Comparison of ENCODE assay signal across 1 cellular context in genomic region chr14:74579447-74580274, GRCh38.
TF ChIP-seq lines count a peak whose summit lies in the region.

No MANE protein-coding gene starts in this region.

TF ChIP-seq in K562, 482 proteins besides CTCF, POLR2A, EP300 and RAD21:
- TF ChIP-seq NFE2 (IDR thresholded peaks at IDR 0.05; ENCODE audit: low read depth) (peak; percentile 66), NFE2L1 (tag; IDR thresholded peaks at IDR 0.05; ENCODE audit: borderline replicate concordance, low read depth) (peak; percentile 33; the same call in 1 of the 2 replicates), C11orf30 (IDR thresholded peaks at IDR 0.05; ENCODE audit: low read depth) (peak; percentile 47; the same call in 1 of the 2 replicates), POLR2AphosphoS5 (IDR thresholded peaks at IDR 0.05; ENCODE audit: control insufficient read depth, insufficient read depth, low read depth, low read length) (no peak), MAFG (tag; conservative IDR thresholded peaks at IDR 0.05) (peak; percentile 56; the same call in 1 of the 2 replicates), MIER1 (IDR thresholded peaks at IDR 0.05; ENCODE audit: low read depth) (no peak), MAFK (IDR thresholded peaks at IDR 0.05; ENCODE audit: low read length) (peak; percentile 14; the same call in 1 of the 2 replicates), ILK (tag; IDR thresholded peaks at IDR 0.05; ENCODE audit: borderline replicate concordance, low read depth) (no peak), MAFF (IDR thresholded peaks at IDR 0.05; ENCODE audit: low read length) (peak; percentile 5; the same call in 1 of the 2 replicates), GTF2A2 (tag; IDR thresholded peaks at IDR 0.05) (no peak)
